Comparison of ENCODE assay signal across 8 cellular contexts in the genomic region with DNA sequence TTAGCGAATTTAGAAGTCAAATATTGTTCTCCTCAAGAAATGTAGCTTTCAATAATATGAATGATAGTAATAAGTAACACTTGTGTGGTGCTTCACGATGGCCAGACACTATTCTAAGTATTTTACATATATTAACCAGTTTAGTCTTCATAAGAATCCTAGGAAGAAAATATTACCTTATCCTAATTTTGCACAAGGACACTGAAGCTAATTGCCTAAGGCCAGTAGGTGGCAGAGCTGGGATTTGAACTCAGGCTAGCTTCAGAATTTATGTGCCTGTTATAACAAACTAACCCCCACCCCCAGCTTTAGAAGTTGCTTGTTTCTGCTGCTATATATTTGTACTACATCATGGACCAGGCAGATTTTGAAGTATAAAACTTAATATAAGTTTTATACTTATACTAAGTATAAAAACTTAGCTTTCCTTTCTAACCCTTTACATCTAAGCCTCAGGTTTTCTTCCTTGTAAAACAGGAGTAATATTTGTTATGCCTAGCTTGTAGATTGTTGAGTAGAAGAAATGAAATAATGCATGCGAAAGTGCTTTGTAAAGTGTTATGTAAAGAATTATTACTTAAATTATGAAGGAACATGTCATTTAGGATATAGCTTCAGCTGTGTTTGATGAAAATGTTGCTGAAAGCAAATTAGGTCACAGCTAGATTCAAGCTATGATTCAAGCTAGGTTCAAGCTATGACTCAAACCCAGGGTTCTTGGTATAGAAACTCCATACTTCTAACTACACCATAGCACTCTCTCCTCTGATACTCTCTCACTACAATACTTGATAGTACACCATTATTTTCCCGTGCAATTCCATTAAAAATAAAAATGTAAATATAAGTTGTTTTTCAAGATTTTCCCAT.
A peak's percentile ranks its signal among the peaks of the same experiment; 100 is the strongest.
DNase-seq lines count a peak whose midpoint lies in the region; ATAC-seq and TF ChIP-seq lines count a peak whose summit lies in the region.

No MANE protein-coding gene starts in this region.

- H3K9me3 ChIP-seq in WERI-Rb-1 (ENCODE audit: severe bottlenecking) = no peaks in the 10 kb centered on the region

- H3K27me3 ChIP-seq in WERI-Rb-1 (ENCODE audit: insufficient read depth, low read depth, severe bottlenecking) = no peaks in the 10 kb centered on the region

- DNase-seq in NCI-H1092 treated with DMSO at 0.1 percent for 48 hours (lab: John Stamatoyannopoulos, UW) = peak; percentile 6
- no peak for DNase-seq in NCI-H1092 (lab: John Stamatoyannopoulos, UW)
- DNase-seq in Kasumi-1 (lab: John Stamatoyannopoulos, UW) = peak; percentile 68 to 81
- peak; percentile 46 for DNase-seq in WERI-Rb-1
- DNase-seq in inferior parietal cortex (ENCODE audit: extremely low spot score) = peak; percentile 55

- TF ChIP-seq CTCF in WERI-Rb-1 (IDR thresholded peaks at IDR 0.05; ENCODE audit: low read depth, low read length) = peak; percentile 56

- H3K4me3 ChIP-seq in WERI-Rb-1 (ENCODE audit: low read depth, low read length) = no peak overlapping the region

- ATAC-seq in GM19351 (IDR thresholded peaks at IDR 0.05; ENCODE audit: unreplicated experiment) (no peak), GM18511 (IDR thresholded peaks at IDR 0.05; ENCODE audit: unreplicated experiment) (no peak), HG03520 (IDR thresholded peaks at IDR 0.05; ENCODE audit: unreplicated experiment) (no peak)

- H3K36me3 ChIP-seq in WERI-Rb-1 = no peaks in the 10 kb centered on the region; the same call in 1 of the 2 replicates

- no peak overlapping the region for H3K27ac ChIP-seq in WERI-Rb-1
